11 cellular contexts compared by ENCODE assay signal in the genomic region with DNA sequence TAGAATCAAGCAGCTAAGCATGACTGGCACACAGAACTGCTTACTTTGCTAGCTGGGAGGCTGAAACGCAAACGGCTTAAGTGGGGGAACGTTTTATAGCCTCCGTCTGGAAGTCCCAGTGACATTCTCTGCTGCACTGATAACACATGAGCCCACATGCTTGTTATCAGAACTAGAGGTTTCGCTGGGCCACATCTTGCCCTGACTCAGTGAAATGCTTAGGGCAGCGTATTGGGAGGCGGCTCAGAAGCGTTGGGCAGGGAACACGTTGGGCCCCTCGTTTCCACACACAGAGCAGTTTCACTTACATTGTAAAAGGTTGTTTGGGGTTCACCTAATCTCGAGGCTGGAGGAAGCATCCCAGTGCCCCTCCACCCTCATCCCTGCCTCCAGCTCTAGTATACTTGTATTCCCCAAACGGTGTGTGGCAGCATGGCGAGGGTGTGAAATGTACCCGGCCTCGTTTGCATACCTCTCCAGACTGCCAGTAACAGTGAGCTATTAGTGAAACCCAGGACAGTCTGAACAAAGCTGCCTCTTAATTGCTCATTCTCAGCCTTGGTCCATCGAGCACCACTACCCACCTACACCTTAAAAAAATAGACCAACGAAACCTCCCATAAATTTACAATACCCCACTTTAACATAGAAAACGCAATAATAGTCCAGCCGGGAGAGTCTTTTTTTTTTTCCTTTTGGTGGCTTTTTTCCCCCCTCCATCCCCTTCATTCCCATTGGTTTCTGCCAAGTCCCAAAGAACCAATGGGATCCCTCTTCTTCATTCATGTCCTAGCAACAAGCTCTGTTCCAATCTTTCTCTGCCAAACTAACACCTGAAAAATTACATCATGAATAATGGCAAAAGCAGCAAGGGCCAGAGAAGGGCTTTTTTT.
A peak's percentile ranks its signal among the peaks of the same experiment; 100 is the strongest.
DNase-seq lines count a peak whose midpoint lies in the region; ATAC-seq and TF ChIP-seq lines count a peak whose summit lies in the region.
"Had no signal": no experiment of that assay in that cellular context is flagged by ENCODE, and none has a peak within 500 bp of the region (broad histone marks: within the 10 kb centered on the region; RNA-seq: fewer than 3 reads in every experiment).

No MANE protein-coding gene starts in this region.

- H3K9me3 Mint-ChIP-seq in MCF 10A (ENCODE audit: unreplicated experiment) (no peaks in the 10 kb centered on the region), nephron (no peaks in the 10 kb centered on the region)
- H3K9me3 Mint-ChIP-seq: naive B cell had no signal

- H3K4me1 Mint-ChIP-seq in MCF 10A (ENCODE audit: insufficient read depth, unreplicated experiment): no peaks in the 10 kb centered on the region
- peaks cover 59% of the 10 kb centered on the region for H3K4me1 Mint-ChIP-seq in nephron
- H3K4me1 Mint-ChIP-seq: naive B cell had no signal

- no peaks in the 10 kb centered on the region for H4K20me1 ChIP-seq in Karpas-422 (ENCODE audit: insufficient read depth, low read depth, low read length)

- no peak overlapping the region for H3K4me3 Mint-ChIP-seq in MCF 10A (ENCODE audit: unreplicated experiment)
- peak overlapping the region; percentile 5 to 49 (median 8) for H3K4me3 Mint-ChIP-seq in nephron

- POLR2A ChIA-PET in MCF 10A (lab: Yijun Ruan, JAX): interaction anchor here (0.7 kb wide), 2 partner anchors 405 to 536 kb away, joined by 3 to 4 read pairs; no protein-coding TSS in a partner anchor

- H3K4me3 ChIP-seq in breast epithelium (peak overlapping the region in 2 of 3 donors; percentile 32 to 55), endocrine pancreas (ENCODE audit: control insufficient read depth, insufficient read depth, low read length) (peak overlapping the region; percentile 56), vagina (peak overlapping the region in 1 of 2 donors; percentile 17), Karpas-422 (ENCODE audit: low read length) (no peak overlapping the region)
- H3K4me3 ChIP-seq in effector memory CD4-positive, alpha-beta T cell (ENCODE audit: insufficient read depth, low read depth, low read length, poor library complexity, severe bottlenecking): no peak overlapping the region
- H3K4me3 ChIP-seq: GM12878 had no signal

- H3K9me3 ChIP-seq in breast epithelium (no peaks in the 10 kb centered on the region), endocrine pancreas (ENCODE audit: control insufficient read depth, low read length) (no peaks in the 10 kb centered on the region), vagina (no peaks in the 10 kb centered on the region), Karpas-422 (ENCODE audit: low read length) (no peaks in the 10 kb centered on the region)
- no peaks in the 10 kb centered on the region for H3K9me3 ChIP-seq in effector memory CD4-positive, alpha-beta T cell (ENCODE audit: control insufficient read depth, low read length)

- H3K27ac ChIP-seq in breast epithelium (peak overlapping the region; percentile 75 to 87), vagina (peak overlapping the region; percentile 51), Karpas-422 (ENCODE audit: low read length) (no peak overlapping the region)
- H3K27ac ChIP-seq in effector memory CD4-positive, alpha-beta T cell (ENCODE audit: insufficient read depth, low read length, poor library complexity, severe bottlenecking): no peak overlapping the region

- TF ChIP-seq CTCF in breast epithelium (IDR thresholded peaks at IDR 0.05) (no peak), MCF 10A (IDR thresholded peaks at IDR 0.05; ENCODE audit: unreplicated experiment) (no peak), nephron (IDR thresholded peaks at IDR 0.05; ENCODE audit: unreplicated experiment in 3 of 3) (no peak), vagina (IDR thresholded peaks at IDR 0.05) (no peak)

- H3K36me3 Mint-ChIP-seq in MCF 10A (ENCODE audit: insufficient read depth, unreplicated experiment) (no peaks in the 10 kb centered on the region), nephron (ENCODE audit: low read depth) (no peaks in the 10 kb centered on the region)
- H3K36me3 Mint-ChIP-seq: naive B cell had no signal

- H3K4me1 ChIP-seq in breast epithelium (peaks cover 4 to 12% of the 10 kb centered on the region in 2 donors), endocrine pancreas (ENCODE audit: control insufficient read depth, insufficient read depth, low read length) (no peaks in the 10 kb centered on the region), vagina (peaks cover 11% of the 10 kb centered on the region), Karpas-422 (ENCODE audit: low read length) (peaks cover 13% of the 10 kb centered on the region)
- no peaks in the 10 kb centered on the region for H3K4me1 ChIP-seq in effector memory CD4-positive, alpha-beta T cell (ENCODE audit: control insufficient read depth, insufficient read depth, low read length, poor library complexity, severe bottlenecking)

- no peak overlapping the region for H3K27ac Mint-ChIP-seq in MCF 10A (ENCODE audit: low read depth, unreplicated experiment)
- H3K27ac Mint-ChIP-seq in nephron: peak overlapping the region; percentile 93 to 97 (median 95)

- no peak for ATAC-seq in GM21717 (IDR thresholded peaks at IDR 0.05; ENCODE audit: unreplicated experiment)
- ATAC-seq: GM12878 had no signal

- H3K36me3 ChIP-seq in breast epithelium: no peaks in the 10 kb centered on the region
- H3K36me3 ChIP-seq in endocrine pancreas (ENCODE audit: control insufficient read depth, insufficient read depth, low read length): no peaks in the 10 kb centered on the region
- no peaks in the 10 kb centered on the region for H3K36me3 ChIP-seq in vagina
- no peaks in the 10 kb centered on the region for H3K36me3 ChIP-seq in effector memory CD4-positive, alpha-beta T cell (ENCODE audit: control insufficient read depth, insufficient read depth, low read length)
- H3K36me3 ChIP-seq in Karpas-422 (ENCODE audit: insufficient read depth, low read length): no peaks in the 10 kb centered on the region

- CTCF ChIA-PET in MCF 10A (lab: Yijun Ruan, JAX): interaction anchor here (0.7 to 1.2 kb wide), 2 partner anchors 8 to 27 kb away, joined by 4 to 5 read pairs; no protein-coding TSS in a partner anchor

- H3K9ac ChIP-seq in endocrine pancreas (ENCODE audit: control insufficient read depth, insufficient read depth, low read length) (no peak overlapping the region), Karpas-422 (ENCODE audit: low read length) (no peak overlapping the region)

- intact Hi-C loops in breast epithelium (cut with DNase I; ENCODE audit: low total_unique reads): no loop called here
- intact Hi-C loops in MCF 10A (cut with micrococcal nuclease): no loop called here
- intact Hi-C loops in vagina (cut with DNase I): loop anchor here (10.0 kb wide), 1 partner anchor 53 kb away; no protein-coding TSS in a partner anchor

- no peaks in the 10 kb centered on the region for H3K9me2 ChIP-seq in Karpas-422 (replicated peaks; ENCODE audit: insufficient read depth, low read length)

- no peak overlapping the region for H3K4me2 ChIP-seq in Karpas-422 (ENCODE audit: low read depth, low read length, poor library complexity, severe bottlenecking)

- H3K79me2 ChIP-seq in Karpas-422 (ENCODE audit: low read length): no peaks in the 10 kb centered on the region

- no peak for TF ChIP-seq POLR2A in breast epithelium (IDR thresholded peaks at IDR 0.05)
- no peak for TF ChIP-seq POLR2A in vagina (IDR thresholded peaks at IDR 0.05)

- DNase-seq in breast epithelium (ENCODE audit: low spot score in 2 of 2) (no peak), MCF 10A (ENCODE audit: unreplicated experiment) (no peak), vagina (ENCODE audit: extremely low spot score in 2 of 2) (peak in 1 of 2 donors; percentile 84), Karpas-422 (no peak)
- no peak for DNase-seq in effector memory CD4-positive, alpha-beta T cell
- DNase-seq: activated CD8-positive, alpha-beta memory T cell treated with anti-CD3 and anti-CD28 coated beads, Interleukin-2, amount 50 U/mL, for 48 hours; naive B cell had no signal

- no peak overlapping the region for H2AFZ ChIP-seq in Karpas-422 (ENCODE audit: low read length)

- no peaks in the 10 kb centered on the region for H3K27me3 ChIP-seq in breast epithelium
- H3K27me3 ChIP-seq in endocrine pancreas (ENCODE audit: control insufficient read depth, insufficient read depth, low read length): no peaks in the 10 kb centered on the region
- H3K27me3 ChIP-seq in vagina: no peaks in the 10 kb centered on the region
- H3K27me3 ChIP-seq in effector memory CD4-positive, alpha-beta T cell (replicated peaks; ENCODE audit: control insufficient read depth, insufficient read depth, low read length, poor library complexity, severe bottlenecking): no peaks in the 10 kb centered on the region
- no peaks in the 10 kb centered on the region for H3K27me3 ChIP-seq in Karpas-422 (ENCODE audit: low read length)

- H3K27me3 Mint-ChIP-seq in MCF 10A (ENCODE audit: insufficient read depth, unreplicated experiment) (no peaks in the 10 kb centered on the region), nephron (ENCODE audit: low read depth) (peaks cover 3% of the 10 kb centered on the region)

- BruUV-seq in MCF 10A (replicated peaks; lab: Mats Ljungman, UMichigan): no TSS peak

Comparison
In these comparisons a context has a peak if more than half of its experiments do, and no peak if none do; other contexts are left out.
1. H3K27ac ChIP-seq: peak in breast epithelium (2 of 2) and vagina (single experiment); none in effector memory CD4-positive, alpha-beta T cell (single experiment) and Karpas-422 (single experiment).
2. H3K4me3 ChIP-seq: peak in breast epithelium (2 of 3) and endocrine pancreas (single experiment); none in effector memory CD4-positive, alpha-beta T cell (single experiment) and Karpas-422 (single experiment).